8 cellular contexts compared by ENCODE assay signal in genomic region chr1:150268706-150269403, GRCh38. TPM values are rescaled to one million over a fixed set of nuclear protein-coding genes. Genes with fewer than 3 reads are reported as not detected.
DNase-seq lines count a peak whose midpoint lies in the region; ATAC-seq and TF ChIP-seq lines count a peak whose summit lies in the region.

Gene APH1A, minus strand, starts transcription at chr1:150269016. Its CDS starts 206 bp downstream, at chr1:150268810.

- H3K4me3 ChIP-seq in epithelial cell of proximal tubule (ENCODE audit: low read depth, low read length) (peak within 1 kb of the TSS; percentile 89), mucosa of rectum (ENCODE audit: low read length in 2 of 2) (peak within 1 kb of the TSS; percentile 90 to 96)

- TF ChIP-seq CTCF in epithelial cell of proximal tubule (conservative IDR thresholded peaks at IDR 0.05; ENCODE audit: low read depth, low read length), result no peak

- peak; percentile 90 for ATAC-seq in GM21723 (IDR thresholded peaks at IDR 0.05; ENCODE audit: unreplicated experiment)

- no peaks in the 10 kb centered on the region for H3K9me3 ChIP-seq in mucosa of rectum (ENCODE audit: control insufficient read depth in 2 of 2, low read length in 2 of 2)

- H3K27ac ChIP-seq in mucosa of rectum (ENCODE audit: low read depth in 2 of 2, low read length in 2 of 2), result peak within 1 kb of the TSS; percentile 90 to 94

- H3K9ac ChIP-seq in mucosa of rectum (ENCODE audit: low read depth in 1 of 2, low read length in 2 of 2), result peak within 1 kb of the TSS; percentile 96 to 99

- peaks cover 23 to 34% of the 10 kb centered on the region in 2 donors for H3K36me3 ChIP-seq in mucosa of rectum (ENCODE audit: control insufficient read depth in 2 of 2, insufficient read depth in 2 of 2, low read length in 2 of 2)

- no peaks in the 10 kb centered on the region for H3K27me3 ChIP-seq in mucosa of rectum (ENCODE audit: control insufficient read depth in 2 of 2, insufficient read depth in 2 of 2, low read length in 2 of 2)

- peak; percentile 98 for DNase-seq in DMS53 (lab: John Stamatoyannopoulos, UW)
- DNase-seq in KG1 (lab: John Stamatoyannopoulos, UW), result peak; percentile 91
- DNase-seq in activated T-cell treated with anti-CD3 and anti-CD28 coated beads, Interleukin-2, amount 50 U/mL, for 1 hour, result peak; percentile 86
- peak; percentile 66 for DNase-seq in epithelial cell of proximal tubule (ENCODE audit: low read depth)
- DNase-seq in stimulated activated CD8-positive, alpha-beta memory T cell treated with anti-CD3 and anti-CD28 coated beads, Interleukin-4, amount 100 ng/mL, for 4 hours (ENCODE audit: low read depth in 2 of 2, low spot score in 1 of 2), result peak; percentile 79 to 88

- peaks cover 10 to 16% of the 10 kb centered on the region in 2 donors for H3K4me1 ChIP-seq in mucosa of rectum (ENCODE audit: control insufficient read depth in 2 of 2, insufficient read depth in 2 of 2, low read length in 2 of 2)

TF ChIP-seq in PFSK-1, 5 proteins besides CTCF, POLR2A, EP300 and RAD21:
- peak; percentile 70; the same call in 1 of the 2 replicates for TF ChIP-seq SIN3A (IDR thresholded peaks at IDR 0.05; ENCODE audit: borderline replicate concordance, insufficient read depth, low read length)
- TF ChIP-seq POLR2AphosphoS5 (IDR thresholded peaks at IDR 0.05; ENCODE audit: low read depth, low read length), result peak; percentile 67; the same call in 1 of the 2 replicates
- no peak for TF ChIP-seq TAF1 (IDR thresholded peaks at IDR 0.05; ENCODE audit: borderline replicate concordance, insufficient read depth, low read length)

RNA-seq across cellular contexts. Expression of gene APH1A, which starts in this region (rescaled TPM):
- 106 TPM for polyA plus RNA-seq in PFSK-1 (2012; ENCODE audit: insufficient read length, low read depth)
- 135 and 136 TPM in 2 replicates for total RNA-seq in epithelial cell of proximal tubule

Comparison
In these comparisons a context has a peak if more than half of its experiments do, and no peak if none do; other contexts are left out.
1. Peak in every context shown above with its lines: DNase-seq, ATAC-seq, H3K4me3 ChIP-seq and H3K27ac ChIP-seq.